1 cellular context compared by ENCODE assay signal in the genomic region with DNA sequence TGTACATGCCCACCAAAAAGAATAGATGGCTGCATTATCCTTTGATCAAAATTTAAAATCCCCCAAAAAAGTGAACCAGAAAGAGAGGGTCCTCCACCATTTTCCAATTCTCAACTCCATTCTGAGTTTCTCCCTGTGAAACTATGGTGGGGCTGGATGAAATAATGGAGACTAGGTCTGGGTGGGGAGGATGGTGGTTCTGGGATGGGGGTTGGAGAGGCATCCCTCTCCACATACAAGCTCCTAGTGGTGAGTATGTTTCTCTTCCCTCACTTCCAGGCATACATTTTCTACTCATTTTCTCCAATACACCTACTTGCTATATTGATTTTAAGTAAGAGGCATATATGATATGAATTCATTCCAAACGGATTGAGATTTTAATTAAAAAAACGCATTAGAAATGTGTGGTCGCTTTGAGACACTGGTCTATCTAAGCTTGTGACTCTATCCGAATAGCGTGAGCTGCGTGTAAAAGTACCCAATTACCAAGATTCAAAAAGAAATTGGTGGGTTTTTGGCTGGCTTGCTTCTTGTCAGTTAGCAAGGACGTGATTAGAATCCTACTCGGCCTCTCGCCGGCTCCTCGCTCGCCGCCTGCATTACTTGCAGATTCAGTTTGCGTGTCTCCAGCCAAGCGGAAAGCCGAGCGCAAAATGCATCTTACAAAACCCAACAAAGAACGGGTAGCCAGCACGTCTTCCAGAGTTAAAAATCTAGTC.
TF ChIP-seq lines count a peak whose summit lies in the region.

No MANE protein-coding gene starts in this region.

TF ChIP-seq in H1, 55 proteins besides CTCF, POLR2A, EP300 and RAD21:
- TF ChIP-seq RNF2 (IDR thresholded peaks at IDR 0.05; ENCODE audit: borderline replicate concordance, low read depth, low read length, missing control alignments, poor library complexity, severe bottlenecking) (peak; percentile 88), HDAC6 (IDR thresholded peaks at IDR 0.05; ENCODE audit: low read depth, low read length) (no peak), GABPA (IDR thresholded peaks at IDR 0.05; ENCODE audit: borderline replicate concordance, insufficient read depth, low read length) (no peak), EZH2 (IDR thresholded peaks at IDR 0.05; ENCODE audit: low read depth, low read length, severe bottlenecking) (peak; percentile 98), CBX5 (IDR thresholded peaks at IDR 0.05; ENCODE audit: low read depth, low read length) (no peak), SUZ12 (IDR thresholded peaks at IDR 0.05; ENCODE audit: low read length) (peak; percentile 95)
